12 cellular contexts compared by ENCODE assay signal in genomic region chrX:153017174-153017573, GRCh38. TPM values are rescaled to one million over a fixed set of nuclear protein-coding genes. Genes with fewer than 3 reads are reported as not detected.
"Had no signal": no experiment of that assay in that cellular context is flagged by ENCODE, and none has a peak within 500 bp of the region (broad histone marks: within the 10 kb centered on the region; RNA-seq: fewer than 3 reads in every experiment).

No MANE protein-coding gene starts in this region.

RNA-seq across cellular contexts. Expression of gene PNMA5, which starts 23.3 kb away (rescaled TPM):
- total RNA-seq: stomach, subcutaneous adipose tissue, suprapubic skin, thoracic aorta, thyroid gland, tibial nerve, transverse colon, upper lobe of left lung, upper lobe of right lung, ureter, urinary bladder, vagina had no signal
